Comparison of ENCODE assay signal across 27 cellular contexts in genomic region chr10:71382757-71383156, GRCh38. TPM values are rescaled to one million over a fixed set of nuclear protein-coding genes. Genes with fewer than 3 reads are reported as not detected.
A peak's percentile ranks its signal among the peaks of the same experiment; 100 is the strongest.
DNase-seq lines count a peak whose midpoint lies in the region; ATAC-seq and TF ChIP-seq lines count a peak whose summit lies in the region.
"Had no signal": no experiment of that assay in that cellular context is flagged by ENCODE, and none has a peak within 500 bp of the region (broad histone marks: within the 10 kb centered on the region; RNA-seq: fewer than 3 reads in every experiment).

No MANE protein-coding gene starts in this region.

- TF ChIP-seq CTCF in fibroblast of the aortic adventitia (IDR thresholded peaks at IDR 0.05; ENCODE audit: insufficient read depth, low read length) (no peak), PC-9 (conservative IDR thresholded peaks at IDR 0.05) (no peak)

- H3K27ac ChIP-seq in PC-9: no peak overlapping the region
- no peak overlapping the region for H3K27ac ChIP-seq in effector memory CD4-positive, alpha-beta T cell (ENCODE audit: insufficient read depth, low read length, poor library complexity, severe bottlenecking)
- H3K27ac ChIP-seq: breast epithelium, parathyroid adenoma, right lobe of liver had no signal

- H3K9me3 ChIP-seq in PC-9 (ENCODE audit: insufficient read depth, low read depth): no peaks in the 10 kb centered on the region
- H3K9me3 ChIP-seq in effector memory CD4-positive, alpha-beta T cell (ENCODE audit: control insufficient read depth, low read length): no peaks in the 10 kb centered on the region
- H3K9me3 ChIP-seq: breast epithelium, right lobe of liver had no signal

- H3K9me2 ChIP-seq in PC-9 (ENCODE audit: insufficient read depth): no peaks in the 10 kb centered on the region

- H3K79me2 ChIP-seq in PC-9 (ENCODE audit: low read depth): no peaks in the 10 kb centered on the region
- H3K79me2 ChIP-seq: parathyroid adenoma had no signal

- no peaks in the 10 kb centered on the region for H3K27me3 ChIP-seq in PC-9 (ENCODE audit: insufficient read depth, low read depth)
- no peaks in the 10 kb centered on the region for H3K27me3 ChIP-seq in effector memory CD4-positive, alpha-beta T cell (replicated peaks; ENCODE audit: control insufficient read depth, insufficient read depth, low read length, poor library complexity, severe bottlenecking)
- H3K27me3 ChIP-seq: breast epithelium, right lobe of liver had no signal

- CTCF ChIA-PET in PC-9 (lab: Charles Lee): interaction anchor here (0.6 to 0.7 kb wide), 2 partner anchors 19 to 52 kb away, joined by 3 read pairs; no protein-coding TSS in a partner anchor

- ATAC-seq in HG02798 (IDR thresholded peaks at IDR 0.05; ENCODE audit: poor library complexity, unreplicated experiment): no peak
- ATAC-seq: CD8-positive, alpha-beta T cell; left ventricle myocardium superior; right lobe of liver had no signal

- no TSS peak for BruUV-seq in PC-9 (replicated peaks; lab: Mats Ljungman, UMichigan)

- peaks cover 6% of the 10 kb centered on the region; the same call in 1 of the 2 replicates for H3F3A ChIP-seq in PC-9 (ENCODE audit: insufficient read depth, low read depth)

- H3K4me1 ChIP-seq in PC-9 (replicated peaks; ENCODE audit: insufficient read depth): peaks cover 21% of the 10 kb centered on the region
- H3K4me1 ChIP-seq in effector memory CD4-positive, alpha-beta T cell (ENCODE audit: control insufficient read depth, insufficient read depth, low read length, poor library complexity, severe bottlenecking): peaks cover under 1% of the 10 kb centered on the region
- H3K4me1 ChIP-seq: breast epithelium, parathyroid adenoma had no signal

- H3K36me3 ChIP-seq in PC-9 (ENCODE audit: low read depth): no peaks in the 10 kb centered on the region
- H3K36me3 ChIP-seq in effector memory CD4-positive, alpha-beta T cell (ENCODE audit: control insufficient read depth, insufficient read depth, low read length): no peaks in the 10 kb centered on the region
- H3K36me3 ChIP-seq: breast epithelium, right lobe of liver had no signal

- peak; percentile 75 for DNase-seq in LHCN-M2 (ENCODE audit: low read depth)
- DNase-seq in SKM-1 treated with dmso at 0.1 percent for 144 hours (lab: John Stamatoyannopoulos, UW; ENCODE audit: unreplicated experiment): peak; percentile 64
- DNase-seq in fibroblast of the aortic adventitia (ENCODE audit: low read depth): peak; percentile 3
- no peak for DNase-seq in PC-9
- DNase-seq in effector memory CD4-positive, alpha-beta T cell: no peak
- DNase-seq in activated effector memory CD4-positive, alpha-beta T cell treated with anti-CD3 and anti-CD28 coated beads, Interleukin-2, amount 50 U/mL, for 16 hours: no peak
- DNase-seq: activated CD4-positive, alpha-beta T cell treated with anti-CD3 and anti-CD28 coated beads for 4 hours; activated naive CD4-positive, alpha-beta T cell; activated T-cell treated with anti-CD3 and anti-CD28 coated beads, Interleukin-2, amount 50 U/mL, for 24 hours; amniotic stem cell; CD8-positive, alpha-beta T cell; effector CD8-positive, alpha-beta T cell; islet precursor cell; Karpas-422; left ventricle myocardium superior; midbrain; NCI-H1092 treated with DMSO at 0.1 percent for 48 hours; NCI-H2029 treated with DMSO at 0.1 percent for 48 hours; NCI-H226; NCI-H774; nephron progenitor cell; right lobe of liver; SHP77 treated with DMSO at 0.1 percent for 48 hours had no signal

- intact Hi-C loops in PC-9 (cut with micrococcal nuclease; ENCODE audit: unreplicated experiment): no loop called here

- POLR2A ChIA-PET in PC-9 (lab: Charles Lee; ENCODE audit: unreplicated experiment): no interaction called here

- H3K4me3 ChIP-seq in fibroblast of the aortic adventitia (ENCODE audit: low read depth, low read length) (no peak overlapping the region), PC-9 (no peak overlapping the region)
- H3K4me3 ChIP-seq in effector memory CD4-positive, alpha-beta T cell (ENCODE audit: insufficient read depth, low read depth, low read length, poor library complexity, severe bottlenecking): no peak overlapping the region
- H3K4me3 ChIP-seq: breast epithelium, right lobe of liver had no signal

- no peak overlapping the region for H2AFZ ChIP-seq in PC-9
- H2AFZ ChIP-seq: parathyroid adenoma had no signal

- no peak overlapping the region for H3K4me2 ChIP-seq in PC-9

- no peaks in the 10 kb centered on the region for H4K20me1 ChIP-seq in PC-9 (ENCODE audit: insufficient read depth)

RNA-seq across cellular contexts. Expression of gene CDH23, which starts 14.0 kb away (rescaled TPM):
- total RNA-seq in LHCN-M2 (2014; rRNA removed): 0.06 TPM in 2 replicates
- polyA plus RNA-seq in LHCN-M2 (2012): 0.01 TPM
- 0.25 and 0.27 TPM in 2 replicates for total RNA-seq in fibroblast of the aortic adventitia (ENCODE audit: low replicate concordance)
- 7.8 and 13.3 TPM in 2 replicates for total RNA-seq in PC-9 (2021)
- total RNA-seq: glomerular endothelial cell had no signal

Comparison
In these comparisons a context has a peak if more than half of its experiments do, and no peak if none do; other contexts are left out.
1. DNase-seq: peak in LHCN-M2 (single experiment), SKM-1 treated with dmso at 0.1 percent for 144 hours (single experiment) and fibroblast of the aortic adventitia (single experiment); none in PC-9 (0 of 2), effector memory CD4-positive, alpha-beta T cell (0 of 3) and activated effector memory CD4-positive, alpha-beta T cell treated with anti-CD3 and anti-CD28 coated beads, Interleukin-2, amount 50 U/mL, for 16 hours (single experiment).